In genomic region chr1:231241751-231242150, GRCh38 we compare ENCODE assay signal across 9 cellular contexts. TPM values are rescaled to one million over a fixed set of nuclear protein-coding genes. Genes with fewer than 3 reads are reported as not detected.
DNase-seq lines count a peak whose midpoint lies in the region; ATAC-seq and FAIRE-seq lines count a peak whose summit lies in the region.
"Had no signal": no experiment of that assay in that cellular context is flagged by ENCODE, and none has a peak within 500 bp of the region (broad histone marks: within the 10 kb centered on the region; RNA-seq: fewer than 3 reads in every experiment).

No MANE protein-coding gene starts in this region.

- H3K4me1 Mint-ChIP-seq in memory B cell = peaks cover 35% of the 10 kb centered on the region

- no peaks in the 10 kb centered on the region for H3K9me3 ChIP-seq in ectodermal cell (ENCODE audit: control insufficient read depth, low read length)

- no peak for FAIRE-seq in urothelium cell line (lab: Jason Lieb, UNC)
- FAIRE-seq: islet of Langerhans had no signal

- no peaks in the 10 kb centered on the region for H3K27me3 ChIP-seq in ectodermal cell (ENCODE audit: control insufficient read depth, insufficient read depth, low read length, poor library complexity, severe bottlenecking)

- H3K4me1 ChIP-seq in ectodermal cell (ENCODE audit: control insufficient read depth, insufficient read depth, low read length) = peaks cover 8% of the 10 kb centered on the region

- peak overlapping the region; percentile 82 for H3K4me3 ChIP-seq in ectodermal cell (ENCODE audit: insufficient read depth, low read depth, low read length)

- in situ Hi-C loops in SK-MEL-5 (cut with HindIII; ENCODE audit: low pct_unique_long_range_greater_than_20kb, low sequenced_read_pairs) = no loop called here

- 0 to 1% methylated on average over 10 of the region's 10 CpGs for WGBS in ectodermal cell, 2 experiments

- H3K4me3 Mint-ChIP-seq in memory B cell = peak overlapping the region; percentile 96

- no peaks in the 10 kb centered on the region for H3K9me3 Mint-ChIP-seq in memory B cell

- H3K27ac Mint-ChIP-seq in memory B cell = peak overlapping the region; percentile 95

- peaks cover 16% of the 10 kb centered on the region for H3K36me3 Mint-ChIP-seq in memory B cell

- peak; percentile 18 for ATAC-seq in HG03139 (IDR thresholded peaks at IDR 0.05; ENCODE audit: unreplicated experiment)
- ATAC-seq in memory B cell (ENCODE audit: low read depth) = no peak
- no peak for ATAC-seq in HG02884 (IDR thresholded peaks at IDR 0.05; ENCODE audit: unreplicated experiment)

- peak; percentile 18 for DNase-seq in stimulated activated CD4-positive, alpha-beta T cell treated with anti-CD3 and anti-CD28 coated beads, Interleukin-15, amount 100 ng/mL, for 24 hours
- no peak for DNase-seq in stimulated activated CD4-positive, alpha-beta T cell treated with anti-CD3 and anti-CD28 coated beads, Interleukin-4, amount 100 ng/mL, for 24 hours
- DNase-seq in SK-MEL-5 (ENCODE audit: low read depth, low spot score) = peak; percentile 4
- no peak for DNase-seq in memory B cell (ENCODE audit: low spot score in 2 of 2)
- peak; percentile 33 for DNase-seq in urothelium cell line (ENCODE audit: low spot score)

- H3K36me3 ChIP-seq in ectodermal cell (ENCODE audit: control insufficient read depth, insufficient read depth, low read length) = peaks cover 4% of the 10 kb centered on the region

- no peak overlapping the region for H3K27ac ChIP-seq in ectodermal cell (ENCODE audit: insufficient read depth, low read depth, low read length, poor library complexity, severe bottlenecking)

- no peaks in the 10 kb centered on the region for H3K27me3 Mint-ChIP-seq in memory B cell

RNA-seq across cellular contexts. Expression of gene GNPAT, which starts 0.7 kb away (rescaled TPM):
- total RNA-seq in SK-MEL-5 (2014; rRNA removed; shearing (Covaris generic)) = 48.2 and 50.1 TPM in 2 replicates
- 22.7 and 24.4 TPM in 2 replicates for polyA plus RNA-seq in SK-MEL-5 (2015; cell fraction: cytosol; rRNA removed)
- 44.9 and 45.0 TPM in 2 replicates for polyA plus RNA-seq in SK-MEL-5 (2015; cell fraction: nucleus; rRNA removed)
- 98.9 TPM for polyA plus RNA-seq in ectodermal cell (2013, experiment 1 of 4)
- polyA plus RNA-seq in ectodermal cell (2013, experiment 2 of 4) = 104 TPM
- 86.5 TPM for polyA plus RNA-seq in ectodermal cell (2013, experiment 3 of 4)
- 90.6 TPM for polyA plus RNA-seq in ectodermal cell (2013, experiment 4 of 4)

Comparison
In these comparisons a context has a peak if more than half of its experiments do, and no peak if none do; other contexts are left out.
1. DNase-seq: peak in stimulated activated CD4-positive, alpha-beta T cell treated with anti-CD3 and anti-CD28 coated beads, Interleukin-15, amount 100 ng/mL, for 24 hours (single experiment), SK-MEL-5 (single experiment) and urothelium cell line (single experiment); none in stimulated activated CD4-positive, alpha-beta T cell treated with anti-CD3 and anti-CD28 coated beads, Interleukin-4, amount 100 ng/mL, for 24 hours (single experiment) and memory B cell (0 of 2).